ENCODE assay signal across 17 cellular contexts in genomic region chr2:126700677-126701076, GRCh38. TPM values are rescaled to one million over a fixed set of nuclear protein-coding genes. Genes with fewer than 3 reads are reported as not detected.
DNase-seq lines count a peak whose midpoint lies in the region; ATAC-seq and TF ChIP-seq lines count a peak whose summit lies in the region.
"Had no signal": no experiment of that assay in that cellular context is flagged by ENCODE, and none has a peak within 500 bp of the region (broad histone marks: within the 10 kb centered on the region; RNA-seq: fewer than 3 reads in every experiment).

No MANE protein-coding gene starts in this region.

- TF ChIP-seq CTCF in activated CD8-positive, alpha-beta T cell treated with anti-CD3 and anti-CD28 coated beads for 36 hours (IDR thresholded peaks at IDR 0.05) = no peak
- TF ChIP-seq CTCF in foreskin fibroblast (IDR thresholded peaks at IDR 0.05; ENCODE audit: low read depth, low read length) (no peak), CD14-positive monocyte (IDR thresholded peaks at IDR 0.05) (no peak)

- no peaks in the 10 kb centered on the region for H3K27me3 ChIP-seq in adipocyte (replicated peaks; ENCODE audit: control insufficient read depth, insufficient read depth, low read length)

- intact Hi-C loops in activated CD8-positive, alpha-beta T cell treated with anti-CD3 and anti-CD28 coated beads for 36 hours (cut with micrococcal nuclease) = no loop called here
- intact Hi-C loops in CD14-positive monocyte (cut with micrococcal nuclease) = no loop called here

- no peaks in the 10 kb centered on the region for H3K4me1 Mint-ChIP-seq in activated CD8-positive, alpha-beta T cell treated with anti-CD3 and anti-CD28 coated beads, Interleukin-2, amount 10 ng/mL, durations not matched to agents 7 days and 5 days (ENCODE audit: low read depth)
- H3K4me1 Mint-ChIP-seq in activated CD8-positive, alpha-beta T cell treated with anti-CD3 and anti-CD28 coated beads for 36 hours (ENCODE audit: low read depth) = peaks cover 5% of the 10 kb centered on the region
- H3K4me1 Mint-ChIP-seq in stimulated activated effector memory CD8-positive, alpha-beta T cell treated with anti-CD3 and anti-CD28 coated beads, Interleukin-12 subunit alpha, Interleukin-12 subunit beta, amount 100 ng/mL, for 72 hours = no peaks in the 10 kb centered on the region
- H3K4me1 Mint-ChIP-seq in CD14-positive monocyte = peaks cover 3% of the 10 kb centered on the region
- H3K4me1 Mint-ChIP-seq: activated CD8-positive, alpha-beta memory T cell treated with anti-CD3 and anti-CD28 coated beads, Interleukin-2, amount 10 ng/mL, durations not matched to agents 7 days and 5 days had no signal

- H3K9me3 Mint-ChIP-seq in activated CD8-positive, alpha-beta T cell treated with anti-CD3 and anti-CD28 coated beads, Interleukin-2, amount 10 ng/mL, durations not matched to agents 7 days and 5 days (ENCODE audit: insufficient read depth) = no peaks in the 10 kb centered on the region
- H3K9me3 Mint-ChIP-seq in activated CD8-positive, alpha-beta T cell treated with anti-CD3 and anti-CD28 coated beads for 36 hours = no peaks in the 10 kb centered on the region
- no peaks in the 10 kb centered on the region for H3K9me3 Mint-ChIP-seq in stimulated activated effector memory CD8-positive, alpha-beta T cell treated with anti-CD3 and anti-CD28 coated beads, Interleukin-12 subunit alpha, Interleukin-12 subunit beta, amount 100 ng/mL, for 72 hours
- H3K9me3 Mint-ChIP-seq in CD14-positive monocyte = peaks cover 0 to 3% (median 0%) of the 10 kb centered on the region in 7 donors
- H3K9me3 Mint-ChIP-seq: effector memory CD8-positive, alpha-beta T cell had no signal

- CTCF ChIA-PET in activated CD8-positive, alpha-beta T cell treated with anti-CD3 and anti-CD28 coated beads, Interleukin-2, amount 10 ng/mL, durations not matched to agents 7 days and 5 days (lab: Charles Lee) = interaction anchor here (1.0 to 1.4 kb wide), 3 partner anchors 36 to 173 kb away, joined by 3 to 6 read pairs (median 4); no protein-coding TSS in a partner anchor
- CTCF ChIA-PET in activated CD8-positive, alpha-beta T cell treated with anti-CD3 and anti-CD28 coated beads for 36 hours (lab: Charles Lee) = interaction anchor here (2.2 kb wide), 1 partner anchor 172 kb away, joined by 5 read pairs; no protein-coding TSS in a partner anchor

- peaks cover 43% of the 10 kb centered on the region for H3K36me3 Mint-ChIP-seq in activated CD8-positive, alpha-beta T cell treated with anti-CD3 and anti-CD28 coated beads, Interleukin-2, amount 10 ng/mL, durations not matched to agents 7 days and 5 days (ENCODE audit: low read depth)
- peaks cover 42% of the 10 kb centered on the region for H3K36me3 Mint-ChIP-seq in activated CD8-positive, alpha-beta T cell treated with anti-CD3 and anti-CD28 coated beads for 36 hours (ENCODE audit: low read depth)
- H3K36me3 Mint-ChIP-seq in stimulated activated effector memory CD8-positive, alpha-beta T cell treated with anti-CD3 and anti-CD28 coated beads, Interleukin-12 subunit alpha, Interleukin-12 subunit beta, amount 100 ng/mL, for 72 hours = peaks cover 23% of the 10 kb centered on the region
- H3K36me3 Mint-ChIP-seq in CD14-positive monocyte = peaks cover 30 to 34% of the 10 kb centered on the region in 2 donors

- peaks cover 13% of the 10 kb centered on the region for H3K4me1 ChIP-seq in adipocyte (ENCODE audit: control insufficient read depth, insufficient read depth, low read length)
- H3K4me1 ChIP-seq: prostate gland had no signal

- H3K4me3 ChIP-seq in adipocyte (ENCODE audit: low read length) (no peak overlapping the region), foreskin fibroblast (ENCODE audit: low read depth in 1 of 2, low read length in 2 of 2) (no peak overlapping the region)
- H3K4me3 ChIP-seq: prostate gland had no signal

- peaks cover 27% of the 10 kb centered on the region for H3K36me3 ChIP-seq in adipocyte (ENCODE audit: control insufficient read depth, insufficient read depth, low read length, severe bottlenecking)
- H3K36me3 ChIP-seq: prostate gland had no signal

- POLR2A ChIA-PET in activated CD8-positive, alpha-beta T cell treated with anti-CD3 and anti-CD28 coated beads, Interleukin-2, amount 10 ng/mL, durations not matched to agents 7 days and 5 days (lab: Charles Lee) = interaction anchor here (1.0 kb wide), 1 partner anchor 13 kb away, joined by 3 read pairs; no protein-coding TSS in a partner anchor
- POLR2A ChIA-PET in activated CD8-positive, alpha-beta T cell treated with anti-CD3 and anti-CD28 coated beads for 36 hours (lab: Charles Lee) = no interaction called here

- ATAC-seq in activated CD8-positive, alpha-beta T cell treated with anti-CD3 and anti-CD28 coated beads, Interleukin-2, amount 10 ng/mL, durations not matched to agents 7 days and 5 days = no peak
- no peak for ATAC-seq in activated CD8-positive, alpha-beta T cell treated with anti-CD3 and anti-CD28 coated beads for 36 hours
- no peak for ATAC-seq in stimulated activated effector memory CD8-positive, alpha-beta T cell treated with anti-CD3 and anti-CD28 coated beads, Interleukin-12 subunit alpha, Interleukin-12 subunit beta, amount 100 ng/mL, for 72 hours
- ATAC-seq: activated CD8-positive, alpha-beta memory T cell treated with anti-CD3 and anti-CD28 coated beads, Interleukin-2, amount 10 ng/mL, durations not matched to agents 7 days and 5 days; effector memory CD8-positive, alpha-beta T cell had no signal

- H3K27ac Mint-ChIP-seq in activated CD8-positive, alpha-beta T cell treated with anti-CD3 and anti-CD28 coated beads, Interleukin-2, amount 10 ng/mL, durations not matched to agents 7 days and 5 days = peak overlapping the region; percentile 4
- H3K27ac Mint-ChIP-seq in activated CD8-positive, alpha-beta T cell treated with anti-CD3 and anti-CD28 coated beads for 36 hours = no peak overlapping the region
- H3K27ac Mint-ChIP-seq in stimulated activated effector memory CD8-positive, alpha-beta T cell treated with anti-CD3 and anti-CD28 coated beads, Interleukin-12 subunit alpha, Interleukin-12 subunit beta, amount 100 ng/mL, for 72 hours = peak overlapping the region; percentile 52
- peak overlapping the region in 1 of 7 donors; percentile 18 for H3K27ac Mint-ChIP-seq in CD14-positive monocyte
- H3K27ac Mint-ChIP-seq: activated CD8-positive, alpha-beta memory T cell treated with anti-CD3 and anti-CD28 coated beads, Interleukin-2, amount 10 ng/mL, durations not matched to agents 7 days and 5 days had no signal

- H3K9ac ChIP-seq in adipocyte (ENCODE audit: low read length) = no peak overlapping the region

- no peaks in the 10 kb centered on the region for H3K27me3 Mint-ChIP-seq in activated CD8-positive, alpha-beta T cell treated with anti-CD3 and anti-CD28 coated beads, Interleukin-2, amount 10 ng/mL, durations not matched to agents 7 days and 5 days (ENCODE audit: low read depth)
- H3K27me3 Mint-ChIP-seq in activated CD8-positive, alpha-beta T cell treated with anti-CD3 and anti-CD28 coated beads for 36 hours = no peaks in the 10 kb centered on the region
- H3K27me3 Mint-ChIP-seq in CD14-positive monocyte (ENCODE audit: low read depth in 3 of 3) = peaks cover 0 to 1% (median 0%) of the 10 kb centered on the region in 3 donors
- H3K27me3 Mint-ChIP-seq: activated CD8-positive, alpha-beta memory T cell treated with anti-CD3 and anti-CD28 coated beads, Interleukin-2, amount 10 ng/mL, durations not matched to agents 7 days and 5 days; effector memory CD8-positive, alpha-beta T cell had no signal

- no peaks in the 10 kb centered on the region for H3K9me3 ChIP-seq in adipocyte (ENCODE audit: control insufficient read depth, low read length)
- H3K9me3 ChIP-seq: prostate gland had no signal

- DNase-seq in activated CD8-positive, alpha-beta T cell treated with anti-CD3 and anti-CD28 coated beads, Interleukin-2, amount 10 ng/mL, durations not matched to agents 7 days and 5 days = no peak
- DNase-seq in activated CD8-positive, alpha-beta T cell treated with anti-CD3 and anti-CD28 coated beads for 36 hours = no peak
- peak; percentile 1 for DNase-seq in adipocyte (ENCODE audit: low read depth)
- DNase-seq in foreskin fibroblast = peak; percentile 45 to 64
- DNase-seq in stimulated activated effector memory CD8-positive, alpha-beta T cell treated with anti-CD3 and anti-CD28 coated beads, Interleukin-12 subunit alpha, Interleukin-12 subunit beta, amount 100 ng/mL, for 72 hours (ENCODE audit: low spot score in 2 of 2) = no peak
- DNase-seq in CD14-positive monocyte (ENCODE audit: low spot score) = no peak
- no peak for DNase-seq in DMS114 treated with DMSO at 0.1 percent for 48 hours (lab: John Stamatoyannopoulos, UW; ENCODE audit: unreplicated experiment)
- DNase-seq in activated CD4-positive, CD25-positive, alpha-beta regulatory T cell (lab: John Stamatoyannopoulos, UW) = no peak
- DNase-seq: activated CD8-positive, alpha-beta memory T cell treated with anti-CD3 and anti-CD28 coated beads, Interleukin-2, amount 10 ng/mL, durations not matched to agents 7 days and 5 days; activated naive CD4-positive, alpha-beta T cell treated with Interleukin-2 at 50 U/mL for 16 hours; effector memory CD8-positive, alpha-beta T cell; GF-D8; NCI-H2029; stimulated activated CD4-positive, alpha-beta T cell treated with anti-CD3 and anti-CD28 coated beads, Interleukin-15, amount 100 ng/mL, for 24 hours; SW 1271 had no signal

- H3K4me3 Mint-ChIP-seq in activated CD8-positive, alpha-beta T cell treated with anti-CD3 and anti-CD28 coated beads, Interleukin-2, amount 10 ng/mL, durations not matched to agents 7 days and 5 days = no peak overlapping the region
- H3K4me3 Mint-ChIP-seq in activated CD8-positive, alpha-beta T cell treated with anti-CD3 and anti-CD28 coated beads for 36 hours = no peak overlapping the region
- H3K4me3 Mint-ChIP-seq in stimulated activated effector memory CD8-positive, alpha-beta T cell treated with anti-CD3 and anti-CD28 coated beads, Interleukin-12 subunit alpha, Interleukin-12 subunit beta, amount 100 ng/mL, for 72 hours = no peak overlapping the region
- H3K4me3 Mint-ChIP-seq in CD14-positive monocyte = no peak overlapping the region
- H3K4me3 Mint-ChIP-seq: activated CD8-positive, alpha-beta memory T cell treated with anti-CD3 and anti-CD28 coated beads, Interleukin-2, amount 10 ng/mL, durations not matched to agents 7 days and 5 days; effector memory CD8-positive, alpha-beta T cell had no signal

RNA-seq across cellular contexts. Expression of gene GYPC, which starts 44.7 kb away (rescaled TPM):
- total RNA-seq in activated CD8-positive, alpha-beta T cell treated with anti-CD3 and anti-CD28 coated beads, Interleukin-2, amount 10 ng/mL, durations not matched to agents 7 days and 5 days = 100 to 1,000 TPM; 163 to 168 TPM
- 100 to 1,000 TPM; 172 to 173 TPM for total RNA-seq in activated CD8-positive, alpha-beta T cell treated with anti-CD3 and anti-CD28 coated beads for 36 hours
- polyA plus RNA-seq in CD14-positive monocyte = 10 to 100 TPM; 20.0 to 21.7 TPM
- total RNA-seq: MCF 10A had no signal

Comparison
In these comparisons a context has a peak if more than half of its experiments do, and no peak if none do; other contexts are left out.
1. DNase-seq: peak in adipocyte (single experiment) and foreskin fibroblast (2 of 2); none in activated CD8-positive, alpha-beta T cell treated with anti-CD3 and anti-CD28 coated beads, Interleukin-2, amount 10 ng/mL, durations not matched to agents 7 days and 5 days (single experiment), activated CD8-positive, alpha-beta T cell treated with anti-CD3 and anti-CD28 coated beads for 36 hours (single experiment), stimulated activated effector memory CD8-positive, alpha-beta T cell treated with anti-CD3 and anti-CD28 coated beads, Interleukin-12 subunit alpha, Interleukin-12 subunit beta, amount 100 ng/mL, for 72 hours (0 of 2), CD14-positive monocyte (single experiment), DMS114 treated with DMSO at 0.1 percent for 48 hours (single experiment) and activated CD4-positive, CD25-positive, alpha-beta regulatory T cell (0 of 4).